In genomic region chr6:138103876-138104275, GRCh38 we compare ENCODE assay signal across 18 cellular contexts. TPM values are rescaled to one million over a fixed set of nuclear protein-coding genes. Genes with fewer than 3 reads are reported as not detected.
A peak's percentile ranks its signal among the peaks of the same experiment; 100 is the strongest.
DNase-seq lines count a peak whose midpoint lies in the region; FAIRE-seq and TF ChIP-seq lines count a peak whose summit lies in the region.
"Had no signal": no experiment of that assay in that cellular context is flagged by ENCODE, and none has a peak within 500 bp of the region (broad histone marks: within the 10 kb centered on the region; RNA-seq: fewer than 3 reads in every experiment).

No MANE protein-coding gene starts in this region.

- H3K4me3 Mint-ChIP-seq in astrocyte (ENCODE audit: unreplicated experiment) (peak overlapping the region; percentile 27), nephron progenitor cell (peak overlapping the region; percentile 46), HFFc6 (no peak overlapping the region)
- H3K4me3 Mint-ChIP-seq: activated naive CD4-positive, alpha-beta T cell treated with anti-CD3 and anti-CD28 coated beads for 36 hours; neural crest cell; T-helper 2 cell treated with Interferon-gamma antibody and Interleukin-4, amounts not matched to agents 5 μg/mL and 100 μg/mL, for 36 hours had no signal

- H3K9me3 Mint-ChIP-seq in astrocyte (ENCODE audit: unreplicated experiment): no peaks in the 10 kb centered on the region
- H3K9me3 Mint-ChIP-seq in nephron progenitor cell: peaks cover 28% of the 10 kb centered on the region
- H3K9me3 Mint-ChIP-seq in HFFc6: no peaks in the 10 kb centered on the region
- H3K9me3 Mint-ChIP-seq: activated naive CD4-positive, alpha-beta T cell treated with anti-CD3 and anti-CD28 coated beads for 36 hours; brain; neural crest cell; T-helper 2 cell treated with Interferon-gamma antibody and Interleukin-4, amounts not matched to agents 5 μg/mL and 100 μg/mL, for 36 hours had no signal

- TF ChIP-seq CTCF in astrocyte (IDR thresholded peaks at IDR 0.05; ENCODE audit: insufficient read depth, low read depth, low read length) (no peak), nephron progenitor cell (IDR thresholded peaks at IDR 0.05) (no peak), HFFc6 (IDR thresholded peaks at IDR 0.05) (no peak)

- peaks cover 7% of the 10 kb centered on the region for H3K27me3 Mint-ChIP-seq in astrocyte (ENCODE audit: low read depth, unreplicated experiment)
- peaks cover 15% of the 10 kb centered on the region for H3K27me3 Mint-ChIP-seq in nephron progenitor cell (ENCODE audit: low read depth, poor library complexity)
- H3K27me3 Mint-ChIP-seq in HFFc6 (ENCODE audit: insufficient read depth): peaks cover 3% of the 10 kb centered on the region; the same call in 1 of the 2 replicates

- DNase-seq in DMS153 treated with DMSO at 0.1 percent for 48 hours (lab: John Stamatoyannopoulos, UW; ENCODE audit: unreplicated experiment) (peak; percentile 13), NCI-H146 treated with DMSO at 0.1 percent for 48 hours (lab: John Stamatoyannopoulos, UW; ENCODE audit: unreplicated experiment) (peak; percentile 58), astrocyte (ENCODE audit: low read depth) (no peak), nephron progenitor cell (no peak), HFFc6 (no peak), COR-L47 (lab: John Stamatoyannopoulos, UW) (no peak)
- no peak for DNase-seq in activated CD4-positive, alpha-beta T cell treated with anti-CD3 and anti-CD28 coated beads for 1 hour
- DNase-seq: activated naive CD4-positive, alpha-beta T cell treated with anti-CD3 and anti-CD28 coated beads for 36 hours; dorsolateral prefrontal cortex; KG1; NCI-H1930; SIG-M5; stimulated activated CD4-positive, alpha-beta T cell treated with anti-CD3 and anti-CD28 coated beads, Interleukin-1b, Interleukin-23, amount 100 ng/mL, for 48 hours had no signal

- no peak overlapping the region for H3K27ac Mint-ChIP-seq in astrocyte (ENCODE audit: unreplicated experiment)
- H3K27ac Mint-ChIP-seq in nephron progenitor cell: peak overlapping the region; percentile 76
- no peak overlapping the region for H3K27ac Mint-ChIP-seq in HFFc6
- H3K27ac Mint-ChIP-seq: activated naive CD4-positive, alpha-beta T cell treated with anti-CD3 and anti-CD28 coated beads for 36 hours; T-helper 2 cell treated with Interferon-gamma antibody and Interleukin-4, amounts not matched to agents 5 μg/mL and 100 μg/mL, for 36 hours had no signal

- H3K27me3 ChIP-seq in astrocyte (ENCODE audit: insufficient read depth, low read length): no peaks in the 10 kb centered on the region

- H3K4me2 ChIP-seq in astrocyte (ENCODE audit: low read length): no peak overlapping the region
- H3K4me2 ChIP-seq: BLaER1 had no signal

- no peak overlapping the region for H3K27ac ChIP-seq in astrocyte (ENCODE audit: low read depth, low read length)
- H3K27ac ChIP-seq: BLaER1, dorsolateral prefrontal cortex, HL-60 had no signal

- H3K9me3 ChIP-seq in astrocyte (ENCODE audit: insufficient read depth, low read depth, low read length): no peaks in the 10 kb centered on the region
- H3K9me3 ChIP-seq: BLaER1 had no signal

- H3K36me3 ChIP-seq in astrocyte (ENCODE audit: insufficient read depth, low read length): no peaks in the 10 kb centered on the region
- H3K36me3 ChIP-seq: BLaER1 had no signal

- H3K9ac ChIP-seq in astrocyte (ENCODE audit: low read length): no peak overlapping the region
- H3K9ac ChIP-seq: BLaER1 had no signal

- H3K36me3 Mint-ChIP-seq in astrocyte (ENCODE audit: low read depth, unreplicated experiment) (peaks cover under 1% of the 10 kb centered on the region), nephron progenitor cell (ENCODE audit: low read depth) (peaks cover 41% of the 10 kb centered on the region), HFFc6 (ENCODE audit: low read depth) (peaks cover 8% of the 10 kb centered on the region)
- H3K36me3 Mint-ChIP-seq: brain had no signal

- peaks cover 21% of the 10 kb centered on the region for H3K79me2 ChIP-seq in astrocyte (ENCODE audit: insufficient read depth, low read length)

- H3K4me3 ChIP-seq in astrocyte (ENCODE audit: insufficient read depth, low read depth, low read length): no peak overlapping the region
- H3K4me3 ChIP-seq: BLaER1, dorsolateral prefrontal cortex had no signal

- H4K20me1 ChIP-seq in astrocyte (ENCODE audit: insufficient read depth, low read length): peaks cover 6% of the 10 kb centered on the region

- H3K4me1 Mint-ChIP-seq in astrocyte (ENCODE audit: low read depth, unreplicated experiment): peaks cover 6% of the 10 kb centered on the region
- peaks cover 44% of the 10 kb centered on the region for H3K4me1 Mint-ChIP-seq in nephron progenitor cell
- H3K4me1 Mint-ChIP-seq in HFFc6 (ENCODE audit: low read depth): peaks cover 57% of the 10 kb centered on the region

- peaks cover 6% of the 10 kb centered on the region for H3K4me1 ChIP-seq in astrocyte (ENCODE audit: insufficient read depth, low read length)

- H2AFZ ChIP-seq in astrocyte (ENCODE audit: low read depth, low read length): no peak overlapping the region

- FAIRE-seq in astrocyte (lab: Jason Lieb, UNC): no peak

RNA-seq across cellular contexts. Expression of gene PERP, which starts 3.3 kb away (rescaled TPM):
- 36.4 and 43.1 TPM in 2 replicates for total RNA-seq in astrocyte
- total RNA-seq in HFFc6 (2021; fragmentation: NEBNext Ultra II Directional; extraction: Animal tissue kit (Norgen Biotek cat#: 25700)): 10 to 100 TPM; 40.6 to 53.4 (median 47.9) TPM

RNA-seq across cellular contexts. Expression of gene ARFGEF3, which starts 57.9 kb away (rescaled TPM):
- total RNA-seq in astrocyte: 1.5 and 1.9 TPM in 2 replicates
- under 1 TPM; 0.06 to 0.19 (median 0.08) TPM for total RNA-seq in HFFc6 (2021; fragmentation: NEBNext Ultra II Directional; extraction: Animal tissue kit (Norgen Biotek cat#: 25700))

Comparison
In these comparisons a context has a peak if more than half of its experiments do, and no peak if none do; other contexts are left out.
1. DNase-seq: peak in DMS153 treated with DMSO at 0.1 percent for 48 hours (single experiment) and NCI-H146 treated with DMSO at 0.1 percent for 48 hours (single experiment); none in astrocyte (single experiment), nephron progenitor cell (single experiment), activated CD4-positive, alpha-beta T cell treated with anti-CD3 and anti-CD28 coated beads for 1 hour (single experiment), HFFc6 (single experiment) and COR-L47 (single experiment).